10 cellular contexts compared by ENCODE assay signal in genomic region chr10:133124357-133125211, GRCh38. TPM values are rescaled to one million over a fixed set of nuclear protein-coding genes. Genes with fewer than 3 reads are reported as not detected.
A peak's percentile ranks its signal among the peaks of the same experiment; 100 is the strongest.
DNase-seq lines count a peak whose midpoint lies in the region; ATAC-seq and TF ChIP-seq lines count a peak whose summit lies in the region.
"Had no signal": no experiment of that assay in that cellular context is flagged by ENCODE, and none has a peak within 500 bp of the region (broad histone marks: within the 10 kb centered on the region; RNA-seq: fewer than 3 reads in every experiment).

No MANE protein-coding gene starts in this region.

- H3K4me1 ChIP-seq in lung (ENCODE audit: control insufficient read depth in 2 of 2, insufficient read depth in 2 of 2, low read length in 2 of 2), result no peaks in the 10 kb centered on the region
- H3K4me1 ChIP-seq in CD8-positive, alpha-beta T cell (ENCODE audit: insufficient read depth, low read length), result no peaks in the 10 kb centered on the region

- intact Hi-C loops in CD8-positive, alpha-beta T cell (cut with DNase I, micrococcal nuclease), result loop anchor here in 1 of 2 experiments (5.0 kb wide), 1 partner anchor 287 kb away; no protein-coding TSS in a partner anchor

- no peaks in the 10 kb centered on the region for H3K36me3 Mint-ChIP-seq in CD8-positive, alpha-beta T cell
- H3K36me3 Mint-ChIP-seq: immature natural killer cell had no signal

- H3K36me3 ChIP-seq in lung (ENCODE audit: control insufficient read depth in 2 of 2, insufficient read depth in 2 of 2, low read length in 2 of 2), result no peaks in the 10 kb centered on the region
- no peaks in the 10 kb centered on the region for H3K36me3 ChIP-seq in CD8-positive, alpha-beta T cell (ENCODE audit: insufficient read depth, low read length)

- 32 to 49% methylated on average over 45 to 58 of the region's 58 CpGs for WGBS in lung, 2 donors

- peak; percentile 76 for DNase-seq in AG08396 (ENCODE audit: low spot score)
- DNase-seq in HuH-7.5 (ENCODE audit: low spot score), result peak; percentile 81
- DNase-seq in choroid plexus epithelial cell (ENCODE audit: low read depth), result peak; percentile 16
- DNase-seq in lung (ENCODE audit: low spot score), result no peak
- DNase-seq in NCI-H748 treated with DMSO at 0.1 percent for 48 hours (lab: John Stamatoyannopoulos, UW), result no peak
- DNase-seq in CD8-positive, alpha-beta T cell, result no peak

- no peak overlapping the region for H3K27ac Mint-ChIP-seq in CD8-positive, alpha-beta T cell
- H3K27ac Mint-ChIP-seq: immature natural killer cell had no signal

- no peaks in the 10 kb centered on the region for H3K9me3 Mint-ChIP-seq in CD8-positive, alpha-beta T cell

- H3K27ac ChIP-seq in lung (ENCODE audit: low read depth in 1 of 2, low read length in 1 of 2), result no peak overlapping the region
- H3K27ac ChIP-seq in CD8-positive, alpha-beta T cell (ENCODE audit: low read depth, low read length), result no peak overlapping the region

- CTCF ChIA-PET in CD8-positive, alpha-beta T cell (lab: Charles Lee), result no interaction called here

- no peak overlapping the region for H3K4me3 Mint-ChIP-seq in CD8-positive, alpha-beta T cell

- peaks cover 0 to 3% of the 10 kb centered on the region in 2 donors for H3K9me3 ChIP-seq in lung (ENCODE audit: control insufficient read depth in 2 of 2, insufficient read depth in 1 of 2, low read length in 1 of 2)
- no peaks in the 10 kb centered on the region for H3K9me3 ChIP-seq in CD8-positive, alpha-beta T cell (ENCODE audit: low read length)

- H3K27me3 Mint-ChIP-seq in CD8-positive, alpha-beta T cell (ENCODE audit: low read depth), result peaks cover 12% of the 10 kb centered on the region

- H3K27me3 ChIP-seq in lung (ENCODE audit: control insufficient read depth, insufficient read depth), result no peaks in the 10 kb centered on the region
- no peaks in the 10 kb centered on the region for H3K27me3 ChIP-seq in CD8-positive, alpha-beta T cell (ENCODE audit: insufficient read depth, low read length)

- no peak overlapping the region for H3K4me3 ChIP-seq in choroid plexus epithelial cell (ENCODE audit: low read depth, low read length)
- no peak overlapping the region for H3K4me3 ChIP-seq in lung
- no peak overlapping the region for H3K4me3 ChIP-seq in CD8-positive, alpha-beta T cell (ENCODE audit: low read depth, low read length)

- TF ChIP-seq CTCF in choroid plexus epithelial cell (conservative IDR thresholded peaks at IDR 0.05; ENCODE audit: low read depth, low read length) (peak; percentile 46), lung (IDR thresholded peaks at IDR 0.05; ENCODE audit: control extremely low read depth, extremely low read depth) (peak; percentile 8)
- TF ChIP-seq CTCF in CD8-positive, alpha-beta T cell (IDR thresholded peaks at IDR 0.05), result no peak

- H3K4me1 Mint-ChIP-seq in CD8-positive, alpha-beta T cell (ENCODE audit: low read depth), result peaks cover 5% of the 10 kb centered on the region

- no peak for ATAC-seq in lung (ENCODE audit: insufficient read depth, low FRiP score)
- no peak for ATAC-seq in HG02885 (IDR thresholded peaks at IDR 0.05; ENCODE audit: poor library complexity, unreplicated experiment)
- no peak for ATAC-seq in HG03571 (IDR thresholded peaks at IDR 0.05; ENCODE audit: unreplicated experiment)
- no peak for ATAC-seq in CD8-positive, alpha-beta T cell

- POLR2A ChIA-PET in CD8-positive, alpha-beta T cell (lab: Charles Lee), result no interaction called here

RNA-seq across cellular contexts. Expression of gene KNDC1, which starts 35.4 kb away (rescaled TPM):
- 10 to 100 TPM in 1 of 2 donors, 1 to 10 TPM in 1; 7.5 to 21.0 TPM for total RNA-seq in lung
- 1 to 10 TPM; 3.2 to 5.9 TPM for polyA plus RNA-seq in lung
- total RNA-seq in CD8-positive, alpha-beta T cell, result not detected
- polyA plus RNA-seq: immature natural killer cell had no signal

RNA-seq across cellular contexts. Expression of gene ADGRA1, which starts 36.9 kb away (rescaled TPM):
- 1 to 10 TPM in 1 of 2 donors, under 1 TPM in 1; 0.23 to 1.3 TPM for total RNA-seq in lung
- under 1 TPM; 0.05 to 0.18 TPM for polyA plus RNA-seq in lung
- total RNA-seq in CD8-positive, alpha-beta T cell, result not detected
- total RNA-seq: T-helper 1 cell treated with Interleukin-12 subunit alpha and Interleukin-12 subunit beta and Interleukin-4 antibody, amounts not matched to agents 30 ng/mL and 1 ng/mL, for 36 hours had no signal
- polyA plus RNA-seq: immature natural killer cell had no signal

Comparison
In these comparisons a context has a peak if more than half of its experiments do, and no peak if none do; other contexts are left out.
1. DNase-seq: peak in AG08396 (single experiment), HuH-7.5 (single experiment) and choroid plexus epithelial cell (single experiment); none in lung (single experiment), NCI-H748 treated with DMSO at 0.1 percent for 48 hours (single experiment) and CD8-positive, alpha-beta T cell (0 of 7).
2. RNA of gene KNDC1, which starts 35.4 kb away (total RNA-seq): 7.5 to 21.0 TPM in lung; not detected in CD8-positive, alpha-beta T cell; every median in the first group is over 4 times any median in the second.